15 cellular contexts compared by ENCODE assay signal in the genomic region with DNA sequence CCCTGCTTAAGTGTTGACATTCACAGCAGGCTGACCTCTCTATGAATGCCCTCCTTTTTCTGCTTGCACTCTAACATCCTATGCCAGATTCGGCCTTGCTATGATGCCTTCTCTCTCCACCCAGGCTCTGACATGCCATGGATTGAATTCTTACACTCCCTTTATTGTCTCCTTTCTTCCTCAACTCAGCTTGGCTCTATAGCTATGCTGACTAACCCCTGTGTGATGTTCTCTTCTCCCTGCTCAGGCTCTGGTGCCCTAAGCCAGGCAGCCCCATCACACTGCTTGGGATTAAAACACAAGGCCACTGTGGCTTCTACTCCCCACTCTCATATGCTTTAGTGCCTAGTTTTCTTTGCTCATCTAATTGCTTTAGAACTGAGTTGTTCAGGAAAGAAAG.
"Had no signal": no experiment of that assay in that cellular context is flagged by ENCODE, and none has a peak within 500 bp of the region (broad histone marks: within the 10 kb centered on the region; RNA-seq: fewer than 3 reads in every experiment).

No MANE protein-coding gene starts in this region.

- H3K4me3 ChIP-seq: left ventricle myocardium inferior, pancreas, sigmoid colon, testis had no signal

- H3K27me3 ChIP-seq: pancreas, sigmoid colon, testis had no signal

- DNase-seq: activated CD4-positive, alpha-beta T cell treated with anti-CD3 and anti-CD28 coated beads, Interleukin-2, amount 50 U/mL, for 4 hours; activated effector memory CD4-positive, alpha-beta T cell treated with anti-CD3 and anti-CD28 coated beads, Interleukin-2, amount 50 U/mL, for 16 hours; activated T-cell treated with anti-CD3 and anti-CD28 coated beads, Interleukin-2, amount 50 U/mL, for 72 hours; effector memory CD4-positive, alpha-beta T cell; glutamatergic neuron; hippocampal formation; kidney glomerular epithelial cell; left ventricle myocardium inferior; pancreas; sigmoid colon; stimulated activated CD4-positive, alpha-beta T cell treated with anti-CD3 and anti-CD28 coated beads, Interleukin-4, amount 100 ng/mL, for 24 hours; T-helper 2 cell; testis; WERI-Rb-1 had no signal

- ATAC-seq: activated T-cell treated with anti-CD3 and anti-CD28 coated beads, Interleukin-2, amount 50 U/mL, for 72 hours; pancreas; stimulated activated effector memory CD8-positive, alpha-beta T cell treated with anti-CD3 and anti-CD28 coated beads, Interleukin-12 subunit alpha, Interleukin-12 subunit beta, amount 100 ng/mL, for 72 hours had no signal

- FAIRE-seq: pancreas had no signal

- H3K36me3 ChIP-seq: left ventricle myocardium inferior, pancreas, sigmoid colon, WERI-Rb-1 had no signal
